1 cellular context compared by ENCODE assay signal in genomic region chr16:89383095-89384003, GRCh38.
TF ChIP-seq lines count a peak whose summit lies in the region.

No MANE protein-coding gene starts in this region.

TF ChIP-seq in K562, 482 proteins besides CTCF, POLR2A, EP300 and RAD21 (continued from another document):
- TF ChIP-seq CHD7 (IDR thresholded peaks at IDR 0.05; ENCODE audit: low read depth, low read length), result no peak
- TF ChIP-seq CTBP1 (IDR thresholded peaks at IDR 0.05; ENCODE audit: borderline replicate concordance), result no peak
- TF ChIP-seq, protein P1, sequence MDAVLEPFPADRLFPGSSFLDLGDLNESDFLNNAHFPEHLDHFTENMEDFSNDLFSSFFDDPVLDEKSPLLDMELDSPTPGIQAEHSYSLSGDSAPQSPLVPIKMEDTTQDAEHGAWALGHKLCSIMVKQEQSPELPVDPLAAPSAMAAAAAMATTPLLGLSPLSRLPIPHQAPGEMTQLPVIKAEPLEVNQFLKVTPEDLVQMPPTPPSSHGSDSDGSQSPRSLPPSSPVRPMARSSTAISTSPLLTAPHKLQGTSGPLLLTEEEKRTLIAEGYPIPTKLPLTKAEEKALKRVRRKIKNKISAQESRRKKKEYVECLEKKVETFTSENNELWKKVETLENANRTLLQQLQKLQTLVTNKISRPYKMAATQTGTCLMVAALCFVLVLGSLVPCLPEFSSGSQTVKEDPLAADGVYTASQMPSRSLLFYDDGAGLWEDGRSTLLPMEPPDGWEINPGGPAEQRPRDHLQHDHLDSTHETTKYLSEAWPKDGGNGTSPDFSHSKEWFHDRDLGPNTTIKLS (IDR thresholded peaks at IDR 0.05; ENCODE audit: borderline replicate concordance, low read depth), result no peak
- no peak for TF ChIP-seq TSC22D4 (tag; IDR thresholded peaks at IDR 0.05)
